Comparison of ENCODE assay signal across 8 cellular contexts in the genomic region with DNA sequence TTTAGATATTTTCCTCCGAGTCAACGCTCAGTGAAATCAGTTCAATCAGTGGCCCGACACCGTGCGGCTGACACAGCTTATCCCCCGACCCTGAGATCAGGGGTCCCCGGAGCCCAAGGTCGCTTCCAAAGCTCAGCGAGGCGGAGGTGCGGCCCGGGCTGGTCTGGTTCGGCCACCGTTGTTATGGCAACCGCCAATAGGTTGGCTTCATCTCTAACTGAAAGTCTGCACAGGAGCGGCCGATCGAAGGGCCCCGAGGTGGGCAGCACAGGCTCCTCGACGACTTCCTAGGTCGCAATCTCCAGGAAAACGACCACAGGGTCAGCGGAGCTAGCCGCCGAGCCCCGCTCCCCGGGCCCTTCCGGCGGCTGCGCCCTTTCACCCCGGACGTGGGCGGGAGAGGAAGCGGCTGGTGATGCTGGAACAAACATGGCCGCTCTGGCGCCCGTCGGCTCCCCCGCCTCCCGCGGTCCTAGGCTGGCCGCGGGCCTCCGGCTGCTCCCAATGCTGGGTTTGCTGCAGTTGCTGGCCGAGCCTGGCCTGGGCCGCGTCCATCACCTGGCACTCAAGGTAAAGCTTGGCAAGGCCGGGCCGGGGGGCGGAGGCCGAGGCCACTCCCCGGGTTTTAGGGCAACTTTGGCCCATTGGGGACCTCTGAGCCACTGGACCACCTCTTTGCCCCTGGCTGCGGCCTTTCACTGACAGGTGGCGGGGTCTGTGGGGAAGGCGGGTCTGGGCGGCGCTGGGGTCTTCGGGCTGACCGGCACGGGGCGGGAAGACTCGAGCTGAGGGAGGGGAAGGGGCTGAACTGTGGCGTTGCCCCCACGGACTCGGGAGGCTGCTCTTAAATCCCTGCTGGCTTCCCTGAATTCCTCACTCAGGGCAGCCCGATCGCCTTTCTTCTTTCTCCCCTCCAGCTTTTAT. TPM values are rescaled to one million over a fixed set of nuclear protein-coding genes. Genes with fewer than 3 reads are reported as not detected.
DNase-seq lines count a peak whose midpoint lies in the region; ATAC-seq and TF ChIP-seq lines count a peak whose summit lies in the region.

A gene (plus strand): TSS at position 403 of the 924 bp plus-strand sequence. CDS start 27 bp downstream, at position 430.

- no peaks in the 10 kb centered on the region for H3K4me1 ChIP-seq in iPS-15b (ENCODE audit: control insufficient read depth, insufficient read depth, low read length)

- peak within 1 kb of the TSS; percentile 96 to 99 (median 98) for H3K4me3 Mint-ChIP-seq in brain

- H3K9me3 ChIP-seq in iPS-15b (ENCODE audit: control insufficient read depth, insufficient read depth, low read length), result no peaks in the 10 kb centered on the region

- no peaks in the 10 kb centered on the region for H3K27me3 ChIP-seq in iPS-15b (ENCODE audit: control insufficient read depth, insufficient read depth, low read length)

- H3K9ac ChIP-seq in iPS-15b (ENCODE audit: low read depth, low read length), result peak within 1 kb of the TSS; percentile 79

- H3K27ac Mint-ChIP-seq in brain, result peak within 1 kb of the TSS; percentile 97 to 99 (median 98)

- H3K36me3 Mint-ChIP-seq in brain, result peaks cover 14% of the 10 kb centered on the region

- H3K4me3 ChIP-seq in GM08714 (ENCODE audit: low read length) (peak within 1 kb of the TSS; percentile 92), iPS-15b (ENCODE audit: low read depth, low read length) (peak within 1 kb of the TSS; percentile 96), skeletal muscle cell (ENCODE audit: low read depth, low read length) (peak within 1 kb of the TSS; percentile 95)

- H3K27me3 Mint-ChIP-seq in brain, result peaks cover 3% of the 10 kb centered on the region

- peak; percentile 79 for ATAC-seq in HG02571 (IDR thresholded peaks at IDR 0.05; ENCODE audit: unreplicated experiment)

- no peaks in the 10 kb centered on the region for H3K36me3 ChIP-seq in iPS-15b (ENCODE audit: control insufficient read depth, insufficient read depth, low read length)

- TF ChIP-seq CTCF in brain (conservative IDR thresholded peaks at IDR 0.05), result no peak

- peaks cover 53% of the 10 kb centered on the region for H3K4me1 Mint-ChIP-seq in brain

- no peaks in the 10 kb centered on the region for H3K9me3 Mint-ChIP-seq in brain

- DNase-seq in NCI-H128 (lab: John Stamatoyannopoulos, UW; ENCODE audit: unreplicated experiment) (peak; percentile 29), UCSD-AML1 (lab: John Stamatoyannopoulos, UW; ENCODE audit: unreplicated experiment) (peak; percentile 79), skeletal muscle cell (ENCODE audit: low read depth) (no peak), KG1 (lab: John Stamatoyannopoulos, UW) (no peak)

RNA-seq across cellular contexts. Expression of the gene that starts here (rescaled TPM):
- 34.2 TPM for polyA plus RNA-seq in brain (ENCODE audit: insufficient read depth, low read depth, low replicate concordance)

Comparison
In these comparisons a context has a peak if more than half of its experiments do, and no peak if none do; other contexts are left out.
1. DNase-seq: peak in NCI-H128 (single experiment) and UCSD-AML1 (single experiment); none in skeletal muscle cell (single experiment) and KG1 (single experiment).
2. Peak in every context shown above with its lines, with median percentiles within 50 percentile points of each other: H3K4me3 ChIP-seq.